In genomic region chr14:50038398-50039119, GRCh38 we compare ENCODE assay signal across 8 cellular contexts.
DNase-seq lines count a peak whose midpoint lies in the region; ATAC-seq and TF ChIP-seq lines count a peak whose summit lies in the region.

No MANE protein-coding gene starts in this region.

- no peaks in the 10 kb centered on the region for H3K27me3 ChIP-seq in foreskin keratinocyte

- H3K27me3 Mint-ChIP-seq in activated CD4-positive, alpha-beta T cell treated with anti-CD3 and anti-CD28 coated beads, Interleukin-2, amount 10 ng/mL, durations not matched to agents 7 days and 5 days, result no peaks in the 10 kb centered on the region

- peak; percentile 61 for TF ChIP-seq CTCF in foreskin keratinocyte (conservative IDR thresholded peaks at IDR 0.05)

- CTCF ChIA-PET in activated CD4-positive, alpha-beta T cell treated with anti-CD3 and anti-CD28 coated beads, Interleukin-2, amount 10 ng/mL, durations not matched to agents 7 days and 5 days (lab: Charles Lee), result interaction anchor here (0.8 to 6.0 kb wide), 13 partner anchors 10 to 186 kb away, joined by 3 to 30 read pairs (median 6); partner anchors contain the start of gene NEMF

- H3K27ac Mint-ChIP-seq in activated CD4-positive, alpha-beta T cell treated with anti-CD3 and anti-CD28 coated beads, Interleukin-2, amount 10 ng/mL, durations not matched to agents 7 days and 5 days, result peak overlapping the region; percentile 96

- H3K4me1 Mint-ChIP-seq in activated CD4-positive, alpha-beta T cell treated with anti-CD3 and anti-CD28 coated beads, Interleukin-2, amount 10 ng/mL, durations not matched to agents 7 days and 5 days, result peaks cover 74% of the 10 kb centered on the region

- DNase-seq in GM04504 (ENCODE audit: low read depth) (peak; percentile 99), HS-27A (ENCODE audit: low read depth) (peak; percentile 90), foreskin keratinocyte (peak; percentile 99), SW480 (ENCODE audit: low spot score) (no peak), NCI-H345 (lab: John Stamatoyannopoulos, UW) (no peak)
- DNase-seq in activated CD4-positive, alpha-beta T cell treated with anti-CD3 and anti-CD28 coated beads, Interleukin-2, amount 10 ng/mL, durations not matched to agents 7 days and 5 days, result peak; percentile 46
- DNase-seq in stimulated activated CD4-positive, alpha-beta T cell treated with anti-CD3 and anti-CD28 coated beads, Interleukin-2, amount 100 ng/mL, for 24 hours, result peak; percentile 72 to 75

- peak; percentile 78 for ATAC-seq in GM21526 (IDR thresholded peaks at IDR 0.05; ENCODE audit: low FRiP score, unreplicated experiment)
- peak; percentile 86 for ATAC-seq in foreskin keratinocyte

- peaks cover 43% of the 10 kb centered on the region for H3K4me1 ChIP-seq in foreskin keratinocyte

- peak overlapping the region; percentile 48 for H3K4me3 Mint-ChIP-seq in activated CD4-positive, alpha-beta T cell treated with anti-CD3 and anti-CD28 coated beads, Interleukin-2, amount 10 ng/mL, durations not matched to agents 7 days and 5 days

- POLR2A ChIA-PET in activated CD4-positive, alpha-beta T cell treated with anti-CD3 and anti-CD28 coated beads, Interleukin-2, amount 10 ng/mL, durations not matched to agents 7 days and 5 days (lab: Charles Lee), result interaction anchor here (0.5 to 1.4 kb wide), 11 partner anchors 23 to 176 kb away, joined by 3 to 24 read pairs (median 3); no protein-coding TSS in a partner anchor

- H3K36me3 Mint-ChIP-seq in activated CD4-positive, alpha-beta T cell treated with anti-CD3 and anti-CD28 coated beads, Interleukin-2, amount 10 ng/mL, durations not matched to agents 7 days and 5 days (ENCODE audit: low read depth), result peaks cover 65% of the 10 kb centered on the region

- no peaks in the 10 kb centered on the region for H3K9me3 Mint-ChIP-seq in activated CD4-positive, alpha-beta T cell treated with anti-CD3 and anti-CD28 coated beads, Interleukin-2, amount 10 ng/mL, durations not matched to agents 7 days and 5 days

- H3K27ac ChIP-seq in foreskin keratinocyte, result peak overlapping the region; percentile 96

Comparison
In these comparisons a context has a peak if more than half of its experiments do, and no peak if none do; other contexts are left out.
1. DNase-seq: peak in GM04504 (single experiment), HS-27A (single experiment), activated CD4-positive, alpha-beta T cell treated with anti-CD3 and anti-CD28 coated beads, Interleukin-2, amount 10 ng/mL, durations not matched to agents 7 days and 5 days (single experiment), foreskin keratinocyte (2 of 2) and stimulated activated CD4-positive, alpha-beta T cell treated with anti-CD3 and anti-CD28 coated beads, Interleukin-2, amount 100 ng/mL, for 24 hours (2 of 2); none in SW480 (single experiment) and NCI-H345 (single experiment).